In the genomic region with DNA sequence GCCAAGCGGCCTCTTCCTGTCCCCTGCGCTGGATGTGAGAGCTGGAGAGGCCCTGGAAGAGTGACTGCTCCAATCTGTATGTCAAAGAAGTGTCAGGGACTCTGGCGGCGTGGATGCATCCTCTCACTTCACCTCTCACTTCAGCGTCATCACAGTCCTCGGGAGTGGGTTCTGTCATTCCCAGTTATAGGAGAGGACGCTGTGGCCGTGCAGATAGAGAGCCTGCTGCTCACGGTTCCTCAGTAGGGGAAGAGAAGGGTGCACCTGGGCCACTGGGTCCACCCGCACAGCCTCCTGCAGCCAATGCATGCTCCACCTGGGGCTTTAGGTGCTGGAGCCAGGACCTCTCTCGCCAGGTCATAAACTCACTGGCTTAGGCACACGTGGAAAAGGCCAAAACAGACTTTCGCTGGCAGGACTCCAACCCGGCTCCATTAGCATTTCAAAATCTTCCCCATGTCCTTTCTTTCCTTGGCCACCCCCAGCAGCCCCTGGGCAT, we compare ENCODE assay signal across 1 cellular context.
TF ChIP-seq lines count a peak whose summit lies in the region.

No MANE protein-coding gene starts in this region.

TF ChIP-seq in H1, 55 proteins besides CTCF, POLR2A, EP300 and RAD21:
- no peak for TF ChIP-seq SRF (IDR thresholded peaks at IDR 0.05; ENCODE audit: low read depth, low read length)
- no peak for TF ChIP-seq POU5F1 (IDR thresholded peaks at IDR 0.05; ENCODE audit: low read depth, low read length)
- TF ChIP-seq HDAC2 (IDR thresholded peaks at IDR 0.05; ENCODE audit: borderline replicate concordance in 1 of 2, low read depth in 2 of 2, low read length in 2 of 2) = no peak
- TF ChIP-seq, protein P1, sequence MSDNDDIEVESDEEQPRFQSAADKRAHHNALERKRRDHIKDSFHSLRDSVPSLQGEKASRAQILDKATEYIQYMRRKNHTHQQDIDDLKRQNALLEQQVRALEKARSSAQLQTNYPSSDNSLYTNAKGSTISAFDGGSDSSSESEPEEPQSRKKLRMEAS (IDR thresholded peaks at IDR 0.05) = no peak
- TF ChIP-seq EZH2 (IDR thresholded peaks at IDR 0.05; ENCODE audit: low read depth, low read length, severe bottlenecking) = no peak
- no peak for TF ChIP-seq YY1 (IDR thresholded peaks at IDR 0.05; ENCODE audit: low read depth, low read length)
- TF ChIP-seq, protein P2, sequence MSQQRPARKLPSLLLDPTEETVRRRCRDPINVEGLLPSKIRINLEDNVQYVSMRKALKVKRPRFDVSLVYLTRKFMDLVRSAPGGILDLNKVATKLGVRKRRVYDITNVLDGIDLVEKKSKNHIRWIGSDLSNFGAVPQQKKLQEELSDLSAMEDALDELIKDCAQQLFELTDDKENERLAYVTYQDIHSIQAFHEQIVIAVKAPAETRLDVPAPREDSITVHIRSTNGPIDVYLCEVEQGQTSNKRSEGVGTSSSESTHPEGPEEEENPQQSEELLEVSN (IDR thresholded peaks at IDR 0.05) = no peak
- TF ChIP-seq, protein P3, sequence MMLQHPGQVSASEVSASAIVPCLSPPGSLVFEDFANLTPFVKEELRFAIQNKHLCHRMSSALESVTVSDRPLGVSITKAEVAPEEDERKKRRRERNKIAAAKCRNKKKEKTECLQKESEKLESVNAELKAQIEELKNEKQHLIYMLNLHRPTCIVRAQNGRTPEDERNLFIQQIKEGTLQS (IDR thresholded peaks at IDR 0.05; ENCODE audit: insufficient read depth, low read depth, low read length) = no peak
- no peak for TF ChIP-seq CHD1 (IDR thresholded peaks at IDR 0.05; ENCODE audit: low read depth, low read length)
- no peak for TF ChIP-seq NRF1 (IDR thresholded peaks at IDR 0.05; ENCODE audit: low read depth, low read length)
- TF ChIP-seq HDAC6 (IDR thresholded peaks at IDR 0.05; ENCODE audit: low read depth, low read length) = no peak
- no peak for TF ChIP-seq CEBPB (IDR thresholded peaks at IDR 0.05; ENCODE audit: low read depth, low read length)
- TF ChIP-seq POLR2AphosphoS5 (IDR thresholded peaks at IDR 0.05; ENCODE audit: low read depth, low read length) = no peak
- no peak for TF ChIP-seq JUN (IDR thresholded peaks at IDR 0.05; ENCODE audit: low read depth, low read length)
- TF ChIP-seq TAF1 (IDR thresholded peaks at IDR 0.05; ENCODE audit: low read depth, low read length) = no peak
- TF ChIP-seq CBX5 (IDR thresholded peaks at IDR 0.05; ENCODE audit: low read depth, low read length) = no peak
- TF ChIP-seq, protein P4, sequence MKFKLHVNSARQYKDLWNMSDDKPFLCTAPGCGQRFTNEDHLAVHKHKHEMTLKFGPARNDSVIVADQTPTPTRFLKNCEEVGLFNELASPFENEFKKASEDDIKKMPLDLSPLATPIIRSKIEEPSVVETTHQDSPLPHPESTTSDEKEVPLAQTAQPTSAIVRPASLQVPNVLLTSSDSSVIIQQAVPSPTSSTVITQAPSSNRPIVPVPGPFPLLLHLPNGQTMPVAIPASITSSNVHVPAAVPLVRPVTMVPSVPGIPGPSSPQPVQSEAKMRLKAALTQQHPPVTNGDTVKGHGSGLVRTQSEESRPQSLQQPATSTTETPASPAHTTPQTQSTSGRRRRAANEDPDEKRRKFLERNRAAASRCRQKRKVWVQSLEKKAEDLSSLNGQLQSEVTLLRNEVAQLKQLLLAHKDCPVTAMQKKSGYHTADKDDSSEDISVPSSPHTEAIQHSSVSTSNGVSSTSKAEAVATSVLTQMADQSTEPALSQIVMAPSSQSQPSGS (IDR thresholded peaks at IDR 0.05; ENCODE audit: low read length) = no peak
- no peak for TF ChIP-seq CTBP2 (IDR thresholded peaks at IDR 0.05; ENCODE audit: borderline replicate concordance, insufficient read depth, insufficient read length, low read length)
- no peak for TF ChIP-seq TAF7 (optimal IDR thresholded peaks at IDR 0.05; ENCODE audit: borderline replicate concordance, low read depth, low read length)
